ENCODE assay signal across 8 cellular contexts in genomic region chr17:8436169-8436932, GRCh38. TPM values are rescaled to one million over a fixed set of nuclear protein-coding genes. Genes with fewer than 3 reads are reported as not detected.
DNase-seq lines count a peak whose midpoint lies in the region; FAIRE-seq and TF ChIP-seq lines count a peak whose summit lies in the region.

No MANE protein-coding gene starts in this region.

- peak overlapping the region; percentile 96 for H3K9ac ChIP-seq in keratinocyte (ENCODE audit: control insufficient read depth, extremely low read depth, insufficient read depth, low read length)

- peaks cover 56% of the 10 kb centered on the region for H3K79me2 ChIP-seq in keratinocyte (ENCODE audit: control insufficient read depth, insufficient read depth, low read length)

- POLR2A ChIA-PET in GM10248 (lab: Yijun Ruan, JAX) = interaction anchor here (0.6 to 1.2 kb wide), 3 partner anchors 20 to 413 kb away, joined by 3 to 4 read pairs (median 4); no protein-coding TSS in a partner anchor

- no peak overlapping the region for H2AFZ ChIP-seq in keratinocyte (ENCODE audit: control insufficient read depth, low read length)

- peaks cover 6% of the 10 kb centered on the region for H3K4me1 ChIP-seq in HAP-1
- H3K4me1 ChIP-seq in keratinocyte (ENCODE audit: control insufficient read depth, extremely low read depth, insufficient read depth, low read length) = peaks cover 13% of the 10 kb centered on the region

- dilution Hi-C loops in keratinocyte (cut with MboI; ENCODE audit: extremely low pct_ligation_motif_present, low sequenced_read_pairs) = no loop called here

- peak overlapping the region; percentile 92 for H3K4me2 ChIP-seq in keratinocyte (ENCODE audit: control insufficient read depth, extremely low read depth, insufficient read depth, low read depth, low read length)

- CTCF ChIA-PET in GM10248 (lab: Yijun Ruan, JAX) = interaction anchor here (1.1 to 1.8 kb wide), 3 partner anchors 23 to 53 kb away, joined by 3 to 5 read pairs (median 5); no protein-coding TSS in a partner anchor

- H4K20me1 ChIP-seq in keratinocyte (ENCODE audit: control insufficient read depth, extremely low read depth, insufficient read depth, low read length) = peaks cover 5% of the 10 kb centered on the region

- peak overlapping the region; percentile 92 for H3K27ac ChIP-seq in VCaP
- H3K27ac ChIP-seq in keratinocyte (ENCODE audit: control insufficient read depth, insufficient read depth, low read length) = peak overlapping the region; percentile 85

- in situ Hi-C loops in HAP-1 (cut with MboI; ENCODE audit: low sequenced_read_pairs) = no loop called here

- H3K4me3 ChIP-seq in HAP-1 (peak overlapping the region; percentile 84), cardiac fibroblast (replicated peaks in 1 of 2; ENCODE audit: low read depth in 2 of 2, low read length in 2 of 2) (peak overlapping the region; percentile 87 to 92), keratinocyte (ENCODE audit: control insufficient read depth in 2 of 3, extremely low read depth in 1 of 3, insufficient read depth in 2 of 3, low read depth in 1 of 3, low read length in 3 of 3) (peak overlapping the region; percentile 82 to 96 (median 96))

- peak; percentile 55 for DNase-seq in GM10248 (ENCODE audit: extremely low spot score)
- peak; percentile 46 to 64 for DNase-seq in HAP-1 (ENCODE audit: low spot score in 2 of 2)
- DNase-seq in M059J (ENCODE audit: low read depth) = peak; percentile 65
- DNase-seq in cardiac fibroblast (ENCODE audit: low read depth in 2 of 2) = peak; percentile 61 to 64
- DNase-seq in keratinocyte (ENCODE audit: low read depth, low spot score) = no peak
- DNase-seq in stimulated activated CD4-positive, alpha-beta T cell treated with anti-CD3 and anti-CD28 coated beads, Interleukin-15, amount 100 ng/mL, for 24 hours = peak; percentile 77
- DNase-seq in SKM-1 treated with dmso at 0.1 percent for 144 hours (lab: John Stamatoyannopoulos, UW; ENCODE audit: unreplicated experiment) = no peak

- no peaks in the 10 kb centered on the region for H3K27me3 ChIP-seq in HAP-1 (ENCODE audit: low read depth)
- H3K27me3 ChIP-seq in keratinocyte (ENCODE audit: control insufficient read depth, extremely low read depth, insufficient read depth, low read length) = no peaks in the 10 kb centered on the region

- TF ChIP-seq CTCF in GM10248 (IDR thresholded peaks at IDR 0.05; ENCODE audit: control extremely low read depth, extremely low read depth, low read depth, missing control alignments) (no peak), VCaP (conservative IDR thresholded peaks at IDR 0.05) (no peak), cardiac fibroblast (IDR thresholded peaks at IDR 0.05; ENCODE audit: low read depth, low read length) (no peak), keratinocyte (optimal IDR thresholded peaks at IDR 0.05 in 1 of 3, IDR thresholded peaks at IDR 0.05 in 1 of 3, conservative IDR thresholded peaks at IDR 0.05 in 1 of 3; ENCODE audit: extremely low read depth in 1 of 3, insufficient read depth in 2 of 3, low read length in 3 of 3) (peak in 1 of 3 experiments; percentile 14)

- peak; percentile 5 for FAIRE-seq in keratinocyte (lab: Jason Lieb, UNC)

- no peaks in the 10 kb centered on the region for H3K9me3 ChIP-seq in HAP-1
- no peaks in the 10 kb centered on the region for H3K9me3 ChIP-seq in keratinocyte (ENCODE audit: control insufficient read depth, low read depth, low read length)

- H3K36me3 ChIP-seq in HAP-1 (replicated peaks) (no peaks in the 10 kb centered on the region; the same call in 1 of the 2 replicates), keratinocyte (ENCODE audit: control insufficient read depth in 2 of 2, extremely low read depth in 1 of 2, insufficient read depth in 2 of 2, low read length in 2 of 2) (peaks cover 2 to 3% of the 10 kb centered on the region in 2 experiments)

- H3K9me1 ChIP-seq in keratinocyte (ENCODE audit: control insufficient read depth, extremely low read depth, insufficient read depth, low read length) = peaks cover 2% of the 10 kb centered on the region

RNA-seq across cellular contexts. Expression of gene NDEL1, which starts 0.7 kb away (rescaled TPM):
- total RNA-seq in M059J (2014; rRNA removed; shearing (Covaris generic)) = 39.5 and 43.7 TPM in 2 replicates
- polyA plus RNA-seq in keratinocyte = 65.4 to 77.4 TPM (median 76.8 TPM) in 3 replicates
- polyA plus RNA-seq in keratinocyte (2011; ENCODE audit: low read depth) = 313 TPM
- polyA plus RNA-seq in keratinocyte (2011; cell fraction: cytosol; rRNA removed) = 61.4 and 64.7 TPM in 2 replicates
- polyA plus RNA-seq in keratinocyte (2011; cell fraction: nucleus; rRNA removed) = 129 and 132 TPM in 2 replicates
- polyA plus RNA-seq in keratinocyte (2012; ENCODE audit: low replicate concordance) = 43.8 and 92.3 TPM in 2 replicates
- 38.4 to 62.2 TPM (median 58.5 TPM) in 3 replicates for polyA minus RNA-seq in keratinocyte
- 41.4 TPM for polyA minus RNA-seq in keratinocyte (2011; cell fraction: cytosol; rRNA and poly(A)+ RNA removed)
- 57.6 and 98.0 TPM in 2 replicates for polyA minus RNA-seq in keratinocyte (2011; cell fraction: nucleus; rRNA and poly(A)+ RNA removed)

RNA-seq across cellular contexts. Expression of gene RNF222, which starts 38.7 kb away (rescaled TPM):
- 0.10 TPM in 1 of 2 replicates, not detected in the other for total RNA-seq in M059J (2014; rRNA removed; shearing (Covaris generic))
- polyA plus RNA-seq in keratinocyte = 0.18 to 0.46 TPM (median 0.23 TPM) in 3 replicates
- polyA plus RNA-seq in keratinocyte (2011; ENCODE audit: low read depth) = 0.81 TPM
- polyA plus RNA-seq in keratinocyte (2011; cell fraction: cytosol; rRNA removed) = 0.16 TPM in 2 replicates
- polyA plus RNA-seq in keratinocyte (2011; cell fraction: nucleus; rRNA removed) = 0.75 and 0.76 TPM in 2 replicates
- 0.15 and 6.4 TPM in 2 replicates for polyA plus RNA-seq in keratinocyte (2012; ENCODE audit: low replicate concordance)
- polyA minus RNA-seq in keratinocyte = 0.10 to 0.36 TPM (median 0.16 TPM) in 3 replicates
- not detected for polyA minus RNA-seq in keratinocyte (2011; cell fraction: cytosol; rRNA and poly(A)+ RNA removed)
- 0.53 and 0.85 TPM in 2 replicates for polyA minus RNA-seq in keratinocyte (2011; cell fraction: nucleus; rRNA and poly(A)+ RNA removed)

RNA-seq across cellular contexts. Expression of gene RPL26, which starts 53.4 kb away (rescaled TPM):
- total RNA-seq in M059J (2014; rRNA removed; shearing (Covaris generic)) = 2,231 and 3,155 TPM in 2 replicates
- 4,206 to 5,909 TPM (median 4,505 TPM) in 3 replicates for polyA plus RNA-seq in keratinocyte
- 10,583 TPM for polyA plus RNA-seq in keratinocyte (2011; ENCODE audit: low read depth)
- 7,444 and 8,930 TPM in 2 replicates for polyA plus RNA-seq in keratinocyte (2011; cell fraction: cytosol; rRNA removed)
- 1,165 and 1,684 TPM in 2 replicates for polyA plus RNA-seq in keratinocyte (2011; cell fraction: nucleus; rRNA removed)
- polyA plus RNA-seq in keratinocyte (2012; ENCODE audit: low replicate concordance) = 3,382 and 6,981 TPM in 2 replicates
- polyA minus RNA-seq in keratinocyte = 276 to 2,052 TPM (median 1,323 TPM) in 3 replicates
- 863 TPM for polyA minus RNA-seq in keratinocyte (2011; cell fraction: cytosol; rRNA and poly(A)+ RNA removed)
- 120 and 225 TPM in 2 replicates for polyA minus RNA-seq in keratinocyte (2011; cell fraction: nucleus; rRNA and poly(A)+ RNA removed)

Comparison
In these comparisons a context has a peak if more than half of its experiments do, and no peak if none do; other contexts are left out.
1. DNase-seq: peak in GM10248 (single experiment), HAP-1 (2 of 2), M059J (single experiment), cardiac fibroblast (2 of 2) and stimulated activated CD4-positive, alpha-beta T cell treated with anti-CD3 and anti-CD28 coated beads, Interleukin-15, amount 100 ng/mL, for 24 hours (single experiment); none in keratinocyte (single experiment) and SKM-1 treated with dmso at 0.1 percent for 144 hours (single experiment).
2. Peak in every context shown above with its lines, with median percentiles within 50 percentile points of each other: H3K4me3 ChIP-seq.